8 cellular contexts compared by ENCODE assay signal in genomic region chr20:60206259-60206658, GRCh38.
A peak's percentile ranks its signal among the peaks of the same experiment; 100 is the strongest.
DNase-seq lines count a peak whose midpoint lies in the region; TF ChIP-seq lines count a peak whose summit lies in the region.

No MANE protein-coding gene starts in this region.

- no peak overlapping the region for H3K4me3 Mint-ChIP-seq in neural crest cell

- no peak overlapping the region for H3K27ac ChIP-seq in ovary

- TF ChIP-seq POLR2A in ovary (IDR thresholded peaks at IDR 0.05) = no peak

- H3K4me3 ChIP-seq in astrocyte of the cerebellum (ENCODE audit: low read depth, low read length) (no peak overlapping the region), ovary (no peak overlapping the region)

- no peaks in the 10 kb centered on the region for H3K27me3 ChIP-seq in ovary

- no peaks in the 10 kb centered on the region for H3K36me3 ChIP-seq in ovary

- H3K4me1 ChIP-seq in ovary (ENCODE audit: insufficient read depth) = no peaks in the 10 kb centered on the region

- H3K9me3 Mint-ChIP-seq in neural crest cell = no peaks in the 10 kb centered on the region

- 40 to 60% (median 44%) methylated on average over 3 of the region's 3 CpGs for WGBS in ovary, 3 donors

- peak; percentile 61 to 68 for DNase-seq in NCI-H524 (lab: John Stamatoyannopoulos, UW)
- DNase-seq in NCI-H524 treated with DMSO at 0.1 percent for 48 hours (lab: John Stamatoyannopoulos, UW) = no peak
- peak; percentile 63 for DNase-seq in MV-4-11 (lab: John Stamatoyannopoulos, UW)
- peak; percentile 26 for DNase-seq in astrocyte of the cerebellum (ENCODE audit: low read depth)
- peak; percentile 20 for DNase-seq in neural crest cell (ENCODE audit: low read depth, low spot score)
- no peak for DNase-seq in ovary
- DNase-seq in NK-92 (lab: John Stamatoyannopoulos, UW; ENCODE audit: unreplicated experiment) = no peak
- DNase-seq in NCI-H2107 treated with DMSO at 0.1 percent for 48 hours (lab: John Stamatoyannopoulos, UW; ENCODE audit: unreplicated experiment) = no peak

- in situ Hi-C loops in astrocyte of the cerebellum (cut with HindIII; ENCODE audit: low sequenced_read_pairs) = loop anchor here (25.0 kb wide), 1 partner anchor 1031 kb away; no protein-coding TSS in a partner anchor

- peak; percentile 57 for TF ChIP-seq CTCF in astrocyte of the cerebellum (IDR thresholded peaks at IDR 0.05; ENCODE audit: low read depth, low read length, missing control alignments)
- TF ChIP-seq CTCF in neural crest cell (conservative IDR thresholded peaks at IDR 0.05) = peak; percentile 57
- no peak for TF ChIP-seq CTCF in ovary (IDR thresholded peaks at IDR 0.05)

- intact Hi-C loops in ovary (cut with DNase I) = no loop called here

- no peak overlapping the region for H3K27ac Mint-ChIP-seq in neural crest cell (ENCODE audit: unreplicated experiment)

- no peaks in the 10 kb centered on the region for H3K36me3 Mint-ChIP-seq in neural crest cell (ENCODE audit: low read depth)

- TF ChIP-seq EP300 in ovary (IDR thresholded peaks at IDR 0.05) = no peak

- peaks cover 4% of the 10 kb centered on the region for H3K4me1 Mint-ChIP-seq in neural crest cell

- H3K9me3 ChIP-seq in ovary = no peaks in the 10 kb centered on the region

- peaks cover 7% of the 10 kb centered on the region for H3K27me3 Mint-ChIP-seq in neural crest cell (ENCODE audit: low read depth)

Comparison
In these comparisons a context has a peak if more than half of its experiments do, and no peak if none do; other contexts are left out.
1. DNase-seq: peak in NCI-H524 (2 of 2), MV-4-11 (single experiment), astrocyte of the cerebellum (single experiment) and neural crest cell (single experiment); none in NCI-H524 treated with DMSO at 0.1 percent for 48 hours (single experiment), ovary (0 of 5), NK-92 (single experiment) and NCI-H2107 treated with DMSO at 0.1 percent for 48 hours (single experiment).
2. CTCF ChIP-seq: peak in astrocyte of the cerebellum (single experiment) and neural crest cell (single experiment); none in ovary (0 of 3).